In the genomic region with DNA sequence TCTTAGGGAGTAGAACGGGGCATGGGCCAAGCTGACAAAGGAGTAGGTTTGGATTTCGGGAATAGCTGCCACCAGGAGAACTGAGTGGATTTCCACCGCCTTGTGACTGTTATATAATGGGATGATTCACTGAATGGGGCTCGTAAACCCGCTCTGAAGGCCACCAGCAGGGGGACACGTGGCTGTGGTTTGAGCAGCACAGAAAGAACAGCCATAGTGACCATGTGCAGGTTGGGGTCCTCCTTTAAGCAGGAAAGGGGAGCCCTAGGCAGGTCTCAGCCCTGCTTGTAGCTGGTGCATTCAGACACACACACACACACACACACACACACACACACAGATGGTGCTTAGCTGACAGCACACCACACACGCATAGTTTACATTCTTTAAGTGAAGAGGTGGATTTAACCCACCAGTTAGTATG, we compare ENCODE assay signal across 8 cellular contexts. TPM values are rescaled to one million over a fixed set of nuclear protein-coding genes. Genes with fewer than 3 reads are reported as not detected.
DNase-seq lines count a peak whose midpoint lies in the region; TF ChIP-seq lines count a peak whose summit lies in the region.

No MANE protein-coding gene starts in this region.

- H3K27me3 Mint-ChIP-seq in progenitor cell of endocrine pancreas: peaks cover 8% of the 10 kb centered on the region

- no peak overlapping the region for H3K4me3 Mint-ChIP-seq in progenitor cell of endocrine pancreas (ENCODE audit: low read depth)

- peak; percentile 68 for DNase-seq in GM04504 (ENCODE audit: low read depth)
- peak; percentile 21 for DNase-seq in NCI-H69 (lab: John Stamatoyannopoulos, UW)
- DNase-seq in epithelial cell of proximal tubule (ENCODE audit: low read depth): no peak
- DNase-seq in progenitor cell of endocrine pancreas (ENCODE audit: low spot score, unreplicated experiment): no peak
- no peak for DNase-seq in NCI-H128 (lab: John Stamatoyannopoulos, UW; ENCODE audit: unreplicated experiment)
- no peak for DNase-seq in NCI-H748 treated with DMSO at 0.1 percent for 48 hours (lab: John Stamatoyannopoulos, UW)
- DNase-seq in GM19238 (ENCODE audit: insufficient read length, low spot score): no peak
- DNase-seq in NK-92 (lab: John Stamatoyannopoulos, UW; ENCODE audit: unreplicated experiment): no peak

- no peaks in the 10 kb centered on the region for H3K9me3 Mint-ChIP-seq in progenitor cell of endocrine pancreas (ENCODE audit: low read depth)

- H3K4me3 ChIP-seq in epithelial cell of proximal tubule (ENCODE audit: low read depth, low read length): no peak overlapping the region

- H3K36me3 Mint-ChIP-seq in progenitor cell of endocrine pancreas (ENCODE audit: insufficient read depth): no peaks in the 10 kb centered on the region

- no peak overlapping the region for H3K27ac Mint-ChIP-seq in progenitor cell of endocrine pancreas

- peaks cover 3% of the 10 kb centered on the region for H3K4me1 Mint-ChIP-seq in progenitor cell of endocrine pancreas (ENCODE audit: low read depth)

- TF ChIP-seq CTCF in epithelial cell of proximal tubule (conservative IDR thresholded peaks at IDR 0.05; ENCODE audit: low read depth, low read length) (peak; percentile 55), progenitor cell of endocrine pancreas (IDR thresholded peaks at IDR 0.05; ENCODE audit: unreplicated experiment) (peak; percentile 51)

RNA-seq across cellular contexts. Expression of a gene that starts 8.6 kb away (rescaled TPM):
- total RNA-seq in epithelial cell of proximal tubule: 0.46 and 1.4 TPM in 2 replicates
- not detected in 2 replicates for total RNA-seq in progenitor cell of endocrine pancreas

RNA-seq across cellular contexts. Expression of a gene that starts 12.1 kb away (rescaled TPM):
- total RNA-seq in epithelial cell of proximal tubule: not detected in 2 replicates
- not detected in 2 replicates for total RNA-seq in progenitor cell of endocrine pancreas

RNA-seq across cellular contexts. Expression of a gene that starts 41.1 kb away (rescaled TPM):
- total RNA-seq in epithelial cell of proximal tubule: 5.6 and 15.0 TPM in 2 replicates
- 7.0 and 7.4 TPM in 2 replicates for total RNA-seq in progenitor cell of endocrine pancreas

RNA-seq across cellular contexts. Expression of a gene that starts 57.9 kb away (rescaled TPM):
- not detected in 2 replicates for total RNA-seq in epithelial cell of proximal tubule
- not detected in 2 replicates for total RNA-seq in progenitor cell of endocrine pancreas

Comparison
In these comparisons a context has a peak if more than half of its experiments do, and no peak if none do; other contexts are left out.
1. DNase-seq: peak in GM04504 (single experiment) and NCI-H69 (single experiment); none in epithelial cell of proximal tubule (single experiment), progenitor cell of endocrine pancreas (single experiment), NCI-H128 (single experiment), NCI-H748 treated with DMSO at 0.1 percent for 48 hours (single experiment), GM19238 (single experiment) and NK-92 (single experiment).